15 cellular contexts compared by ENCODE assay signal in genomic region chr2:43737855-43738254, GRCh38.
"Had no signal": no experiment of that assay in that cellular context is flagged by ENCODE, and none has a peak within 500 bp of the region (broad histone marks: within the 10 kb centered on the region; RNA-seq: fewer than 3 reads in every experiment).

No MANE protein-coding gene starts in this region.

- FAIRE-seq: TTC549 had no signal

- H3K36me3 ChIP-seq: colonic mucosa, left lung had no signal

- H3K27ac ChIP-seq: colonic mucosa, left lung had no signal

- DNase-seq: activated CD4-positive, CD25-positive, alpha-beta regulatory T cell; activated CD8-positive, alpha-beta memory T cell treated with anti-CD3 and anti-CD28 coated beads, Interleukin-2, amount 50 U/mL, for 4 hours; activated CD8-positive, alpha-beta T cell treated with anti-CD3 and anti-CD28 coated beads, Interleukin-2, amount 10 ng/mL, durations not matched to agents 7 days and 5 days; activated naive CD8-positive, alpha-beta T cell treated with anti-CD3 and anti-CD28 coated beads, Interleukin-2, amount 10 ng/mL, durations not matched to agents 7 days and 5 days; colonic mucosa; glutamatergic neuron; hypothalamus; kidney; left lung; mucosa of descending colon; naive thymus-derived CD8-positive, alpha-beta T cell; right cardiac atrium; stimulated activated naive CD8-positive, alpha-beta T cell treated with anti-CD3 and anti-CD28 coated beads, Interleukin-15, Interleukin-2, amounts not matched to agents 100 U/mL and 50 U/mL, for 24 hours had no signal

- H3K4me1 ChIP-seq: colonic mucosa, left lung had no signal

- H3K4me3 ChIP-seq: colonic mucosa, left lung, mucosa of descending colon had no signal

- H3K9me3 ChIP-seq: colonic mucosa, left lung, mucosa of descending colon had no signal

- H3K27me3 ChIP-seq: colonic mucosa, left lung had no signal

- ATAC-seq: activated CD8-positive, alpha-beta T cell treated with anti-CD3 and anti-CD28 coated beads, Interleukin-2, amount 10 ng/mL, durations not matched to agents 7 days and 5 days; esophagus mucosa; mucosa of descending colon; naive thymus-derived CD8-positive, alpha-beta T cell; stimulated activated naive CD8-positive, alpha-beta T cell treated with anti-CD3 and anti-CD28 coated beads, Interleukin-15, Interleukin-2, amounts not matched to agents 100 U/mL and 50 U/mL, for 24 hours had no signal
